ENCODE assay signal across 34 cellular contexts in genomic region chr21:17101696-17102095, GRCh38.
"Had no signal": no experiment of that assay in that cellular context is flagged by ENCODE, and none has a peak within 500 bp of the region (broad histone marks: within the 10 kb centered on the region; RNA-seq: fewer than 3 reads in every experiment).

No MANE protein-coding gene starts in this region.

- DNase-seq: Karpas-422, Kasumi-1, MG63, MM.1S, MV-4-11, NCI-H1048, NCI-H1092, NCI-H1092 treated with DMSO at 0.1 percent for 48 hours, NCI-H1105, NCI-H1105 treated with DMSO at 0.1 percent for 48 hours, NCI-H1417, NCI-H1417 treated with DMSO at 0.1 percent for 48 hours, NCI-H1436, NCI-H1436 treated with DMSO at 0.1 percent for 48 hours, NCI-H146, NCI-H1694, NCI-H1694 treated with DMSO at 0.1 percent for 48 hours, NCI-H187, NCI-H187 treated with DMSO at 0.1 percent for 48 hours, NCI-H1930, NCI-H2029, NCI-H2029 treated with DMSO at 0.1 percent for 48 hours, NCI-H2081, NCI-H2081 treated with DMSO at 0.1 percent for 48 hours, NCI-H2107, NCI-H2171, NCI-H2171 treated with DMSO at 0.1 percent for 48 hours, NCI-H2227 treated with DMSO at 0.1 percent for 48 hours, NCI-H226, NCI-H345, NCI-H446, NCI-H446 treated with DMSO at 0.1 percent for 48 hours, NCI-H510A treated with DMSO at 0.1 percent for 48 hours, NCI-H524 had no signal
